7 cellular contexts compared by ENCODE assay signal in the genomic region with DNA sequence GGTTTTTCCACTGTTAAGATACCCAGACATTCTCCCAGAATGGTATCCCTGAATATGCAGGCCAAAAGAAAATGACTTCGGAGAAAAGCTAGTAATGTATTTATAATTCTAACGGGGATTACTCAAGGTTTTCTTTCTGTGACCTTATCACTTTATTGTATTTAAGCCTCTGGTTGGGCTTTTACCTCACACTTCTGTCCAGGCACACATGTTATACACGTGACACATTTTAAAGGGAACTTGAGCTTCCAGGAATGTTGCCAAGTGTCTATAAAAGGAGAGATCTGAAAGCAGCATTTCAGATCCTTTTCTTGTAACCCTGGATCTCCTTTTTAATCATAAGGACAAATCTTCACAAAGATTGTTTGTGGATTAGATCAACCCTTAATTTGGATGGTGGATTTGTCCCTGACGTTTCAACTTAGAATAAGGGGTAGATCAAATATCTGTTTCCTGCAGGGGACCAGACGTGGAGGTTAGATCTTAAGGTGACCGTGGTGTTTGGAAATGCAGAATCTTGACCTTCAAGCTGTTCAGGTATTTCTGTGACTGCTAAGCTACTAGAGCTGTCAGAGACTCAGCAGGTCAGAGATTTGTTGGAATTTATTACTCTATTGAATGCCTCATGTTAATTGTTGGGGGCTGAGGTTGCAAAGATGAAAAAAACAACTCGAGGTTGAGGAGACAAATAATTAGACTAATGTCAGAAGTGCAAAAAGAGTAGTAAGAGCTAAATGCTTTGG. TPM values are rescaled to one million over a fixed set of nuclear protein-coding genes. Genes with fewer than 3 reads are reported as not detected.
A peak's percentile ranks its signal among the peaks of the same experiment; 100 is the strongest.
DNase-seq lines count a peak whose midpoint lies in the region; ATAC-seq, FAIRE-seq and TF ChIP-seq lines count a peak whose summit lies in the region.

No MANE protein-coding gene starts in this region.

- no peaks in the 10 kb centered on the region for H4K20me1 ChIP-seq in K562 (replicated peaks; ENCODE audit: control insufficient read depth, insufficient read depth, low read length)

- no peaks in the 10 kb centered on the region for H3K27me3 Mint-ChIP-seq in type B pancreatic cell

- no peak overlapping the region for H2AFZ ChIP-seq in K562 (ENCODE audit: low read depth, low read length)

- no peaks in the 10 kb centered on the region for H3K9me1 ChIP-seq in K562 (ENCODE audit: control insufficient read depth, insufficient read depth, low read length)

- H3K27ac ChIP-seq in K562 (ENCODE audit: extremely low read depth, low read depth, low read length) (no peak overlapping the region), lower lobe of right lung (peak overlapping the region; percentile 94)

- peak overlapping the region; percentile 97 for H3K27ac Mint-ChIP-seq in type B pancreatic cell

- ATAC-seq in K562 (no peak), lower lobe of right lung (no peak), HG02884 (IDR thresholded peaks at IDR 0.05; ENCODE audit: unreplicated experiment) (no peak)

- peak; percentile 74 for FAIRE-seq in K562 (lab: Jason Lieb, UNC)

- 0 out of 2 replicates have a peak, but pooled peaks have one; percentile 15 for TF ChIP-seq EP300 in K562 (IDR thresholded peaks at IDR 0.05; ENCODE audit: low read length)

- intact Hi-C loops in K562 (cut with micrococcal nuclease): no loop called here
- intact Hi-C loops in lower lobe of right lung (cut with DNase I): no loop called here

- H3K9ac ChIP-seq in K562 (ENCODE audit: insufficient read depth in 1 of 2, low read depth in 2 of 2, low read length in 2 of 2): peak overlapping the region in 1 of 2 experiments; percentile 90; a peak in 2 of 4 replicates

- BruUV-seq in K562 (replicated peaks; lab: Mats Ljungman, UMichigan): no TSS peak

- H3K4me3 ChIP-seq in K562 (no peak overlapping the region; the same call in 1 of the 2 replicates), lower lobe of right lung (peak overlapping the region; percentile 72)

- peaks cover 4% of the 10 kb centered on the region for H3K36me3 Mint-ChIP-seq in type B pancreatic cell

- TF ChIP-seq CTCF in K562 (IDR thresholded peaks at IDR 0.05 in 2 of 3, conservative IDR thresholded peaks at IDR 0.05 in 1 of 3; ENCODE audit: insufficient read depth in 2 of 3, low read depth in 1 of 3, low read length in 3 of 3): no peak
- no peak for TF ChIP-seq CTCF in lower lobe of right lung (IDR thresholded peaks at IDR 0.05)
- no peak for TF ChIP-seq CTCF in type B pancreatic cell (conservative IDR thresholded peaks at IDR 0.05)

- peaks cover 40% of the 10 kb centered on the region for H3K4me1 Mint-ChIP-seq in type B pancreatic cell (ENCODE audit: unreplicated experiment)

- no peaks in the 10 kb centered on the region for H3K9me3 Mint-ChIP-seq in type B pancreatic cell

- WGBS in K562 (ENCODE audit: insufficient coverage, low coverage, missing lambda C conversion rate): 8% methylated on average over 7 of the region's 7 CpGs

- CTCF ChIA-PET in K562 (lab: Yijun Ruan, JAX; ENCODE audit: low intra/inter-chr PET ratio): interaction anchor here (0.5 to 1.0 kb wide), 2 partner anchors 227 to 662 kb away, joined by 3 to 4 read pairs; no protein-coding TSS in a partner anchor

- POLR2A ChIA-PET in K562 (lab: Yijun Ruan, JAX): interaction anchor here (1.0 to 3.1 kb wide), 3 partner anchors 14 to 227 kb away, joined by 3 to 11 read pairs (median 6); no protein-coding TSS in a partner anchor

- peaks cover 40% of the 10 kb centered on the region for H3K79me2 ChIP-seq in K562 (ENCODE audit: control insufficient read depth, insufficient read depth, low read length)

- H3K9me3 ChIP-seq in K562 (replicated peaks; ENCODE audit: control insufficient read depth, insufficient read depth, low read depth, low read length) (no peaks in the 10 kb centered on the region), lower lobe of right lung (no peaks in the 10 kb centered on the region)

- DNase-seq in GM03348 (ENCODE audit: low spot score) (peak; percentile 51), NCI-H2029 (lab: John Stamatoyannopoulos, UW) (peak; percentile 64), K562 (ENCODE audit: extremely low read depth in 1 of 4, low spot score in 3 of 4) (peak in 2 of 4 experiments; percentile 18 to 53), lower lobe of right lung (no peak), type B pancreatic cell (ENCODE audit: extremely low spot score, unreplicated experiment) (no peak)
- no peak for DNase-seq in stimulated activated CD4-positive, alpha-beta T cell treated with anti-CD3 and anti-CD28 coated beads, Interleukin-1b, Interleukin-23, amount 100 ng/mL, for 48 hours

- no peak for TF ChIP-seq POLR2A in K562 (conservative IDR thresholded peaks at IDR 0.05)

- peak overlapping the region; percentile 90 for H3K4me3 Mint-ChIP-seq in type B pancreatic cell

- peak overlapping the region; percentile 95; the same call in 1 of the 2 replicates for H3K4me2 ChIP-seq in K562 (ENCODE audit: insufficient read depth, low read length)

- peaks cover 9 to 13% of the 10 kb centered on the region in 2 experiments; a peak in 4 of 5 replicates for H3K4me1 ChIP-seq in K562 (replicated peaks in 1 of 2; ENCODE audit: control insufficient read depth in 2 of 2, insufficient read depth in 2 of 2, low read length in 2 of 2)
- H3K4me1 ChIP-seq in lower lobe of right lung: peaks cover 49% of the 10 kb centered on the region

- in situ Hi-C loops in K562 (cut with MboI): no loop called here

- peaks cover 5% of the 10 kb centered on the region; the same call in 1 of the 3 replicates for H3K36me3 ChIP-seq in K562 (ENCODE audit: control insufficient read depth, insufficient read depth, low read length)
- no peaks in the 10 kb centered on the region for H3K36me3 ChIP-seq in lower lobe of right lung

- TF ChIP-seq RAD21 in K562 (CRISPR knock-in tag; conservative IDR thresholded peaks at IDR 0.05 in 1 of 2, IDR thresholded peaks at IDR 0.05 in 1 of 2): no peak

- H3K27me3 ChIP-seq in K562 (ENCODE audit: control insufficient read depth in 2 of 2, insufficient read depth in 2 of 2, low read length in 2 of 2): no peaks in the 10 kb centered on the region
- H3K27me3 ChIP-seq in lower lobe of right lung (ENCODE audit: low read depth): no peaks in the 10 kb centered on the region

TF ChIP-seq in K562, 482 proteins besides CTCF, POLR2A, EP300 and RAD21 (continues in another document):
- TF ChIP-seq ZZZ3 (IDR thresholded peaks at IDR 0.05) (no peak), NCOA1 (IDR thresholded peaks at IDR 0.05; ENCODE audit: low read depth) (no peak), RAD51 (IDR thresholded peaks at IDR 0.05; ENCODE audit: borderline replicate concordance, low read depth) (peak; percentile 44; the same call in 1 of the 2 replicates), BHLHE40 (IDR thresholded peaks at IDR 0.05; ENCODE audit: low read length) (peak; percentile 78), NFIC (IDR thresholded peaks at IDR 0.05) (peak; percentile 48)
- TF ChIP-seq, protein P1, sequence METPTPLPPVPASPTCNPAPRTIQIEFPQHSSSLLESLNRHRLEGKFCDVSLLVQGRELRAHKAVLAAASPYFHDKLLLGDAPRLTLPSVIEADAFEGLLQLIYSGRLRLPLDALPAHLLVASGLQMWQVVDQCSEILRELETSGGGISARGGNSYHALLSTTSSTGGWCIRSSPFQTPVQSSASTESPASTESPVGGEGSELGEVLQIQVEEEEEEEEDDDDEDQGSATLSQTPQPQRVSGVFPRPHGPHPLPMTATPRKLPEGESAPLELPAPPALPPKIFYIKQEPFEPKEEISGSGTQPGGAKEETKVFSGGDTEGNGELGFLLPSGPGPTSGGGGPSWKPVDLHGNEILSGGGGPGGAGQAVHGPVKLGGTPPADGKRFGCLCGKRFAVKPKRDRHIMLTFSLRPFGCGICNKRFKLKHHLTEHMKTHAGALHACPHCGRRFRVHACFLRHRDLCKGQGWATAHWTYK (CRISPR knock-in tag; IDR thresholded peaks at IDR 0.05): no peak

RNA-seq across cellular contexts. Expression of a gene that starts 1.5 kb away (rescaled TPM):
- 10.6 and 18.5 TPM in 2 replicates for total RNA-seq in K562 (2011; cell fraction: chromatin; rRNA removed; ENCODE audit: low replicate concordance)
- 9.2 and 11.6 TPM in 2 replicates for total RNA-seq in K562 (2011; cell fraction: nucleolus; rRNA removed)
- 15.0 and 19.5 TPM in 2 replicates for total RNA-seq in K562 (2011; cell fraction: nucleoplasm; rRNA removed)
- total RNA-seq in K562 (2014; rRNA removed) (8.5 and 11.1 TPM in 2 replicates), K562 (2014; rRNA removed; fragmentation: Illumina TruSeq; extraction: Trizol) (11.5 and 12.1 TPM in 2 replicates), K562 (2015; rRNA removed; fragmentation: Illumina TruSeq; extraction: Trizol) (11.1 and 11.9 TPM in 2 replicates), K562 (2021) (10.7 and 14.4 TPM in 2 replicates), lower lobe of right lung (28.4 TPM), type B pancreatic cell (ENCODE audit: low replicate concordance) (27.2 and 34.0 TPM in 2 replicates)
- polyA plus RNA-seq in K562 (2011; rRNA removed) (15.3 and 16.9 TPM in 2 replicates), K562 (2014; fragmentation: Illumina TruSeq; extraction: Trizol) (9.6 and 11.4 TPM in 2 replicates), K562 (2014; fragmentation: Nextera tagmentation; extraction: Ambion mirVana) (1 to 10 TPM; 5.0 to 6.5 TPM), K562 (2014; rRNA removed) (9.0 and 10.8 TPM in 2 replicates)
- 9.1 and 10.5 TPM in 2 replicates for polyA plus RNA-seq in K562 (2011; cell fraction: cytosol; rRNA removed)
- 14.3 and 15.5 TPM in 2 replicates for polyA plus RNA-seq in K562 (2011; cell fraction: nucleus; rRNA removed)
- polyA plus RNA-seq in K562 (2012): 5.6 and 8.3 TPM in 2 replicates
- polyA minus RNA-seq in K562 (2011; rRNA and poly(A)+ RNA removed): 13.3 and 14.9 TPM in 2 replicates
- polyA minus RNA-seq in K562 (2011; cell fraction: cytosol; rRNA and poly(A)+ RNA removed): 5.8 and 11.6 TPM in 2 replicates
- polyA minus RNA-seq in K562 (2011; cell fraction: nucleus; rRNA and poly(A)+ RNA removed): 7.7 and 8.3 TPM in 2 replicates

RNA-seq across cellular contexts. Expression of a gene that starts 42.0 kb away (rescaled TPM):
- not detected in 2 replicates for total RNA-seq in K562 (2011; cell fraction: chromatin; rRNA removed; ENCODE audit: low replicate concordance)
- not detected in 2 replicates for total RNA-seq in K562 (2011; cell fraction: nucleolus; rRNA removed)
- total RNA-seq in K562 (2011; cell fraction: nucleoplasm; rRNA removed): not detected in 2 replicates
- not detected in 2 replicates for total RNA-seq in K562 (2014; rRNA removed)
- total RNA-seq in K562 (2014; rRNA removed; fragmentation: Illumina TruSeq; extraction: Trizol): not detected in 2 replicates
- not detected in 2 replicates for total RNA-seq in K562 (2015; rRNA removed; fragmentation: Illumina TruSeq; extraction: Trizol)
- not detected in 2 replicates for total RNA-seq in K562 (2021)
- polyA plus RNA-seq in K562 (2011; rRNA removed): not detected in 2 replicates
- polyA plus RNA-seq in K562 (2011; cell fraction: cytosol; rRNA removed): not detected in 2 replicates
- polyA plus RNA-seq in K562 (2011; cell fraction: nucleus; rRNA removed): not detected in 2 replicates
- polyA plus RNA-seq in K562 (2012): not detected in 2 replicates
- polyA plus RNA-seq in K562 (2014; fragmentation: Illumina TruSeq; extraction: Trizol): not detected in 2 replicates
- polyA plus RNA-seq in K562 (2014; fragmentation: Nextera tagmentation; extraction: Ambion mirVana): not detected
- polyA plus RNA-seq in K562 (2014; rRNA removed): not detected in 2 replicates
- not detected in 2 replicates for polyA minus RNA-seq in K562 (2011; rRNA and poly(A)+ RNA removed)
- polyA minus RNA-seq in K562 (2011; cell fraction: cytosol; rRNA and poly(A)+ RNA removed): not detected in 2 replicates
- polyA minus RNA-seq in K562 (2011; cell fraction: nucleus; rRNA and poly(A)+ RNA removed): not detected in 2 replicates
- not detected for total RNA-seq in lower lobe of right lung
- 0.24 TPM in 1 of 2 replicates, not detected in the other for total RNA-seq in type B pancreatic cell (ENCODE audit: low replicate concordance)

Comparison
In these comparisons a context has a peak if more than half of its experiments do, and no peak if none do; other contexts are left out.
1. DNase-seq: peak in GM03348 (single experiment) and NCI-H2029 (single experiment); none in lower lobe of right lung (single experiment), type B pancreatic cell (single experiment) and stimulated activated CD4-positive, alpha-beta T cell treated with anti-CD3 and anti-CD28 coated beads, Interleukin-1b, Interleukin-23, amount 100 ng/mL, for 48 hours (single experiment).